Comparison of ENCODE assay signal across 8 cellular contexts in the genomic region with DNA sequence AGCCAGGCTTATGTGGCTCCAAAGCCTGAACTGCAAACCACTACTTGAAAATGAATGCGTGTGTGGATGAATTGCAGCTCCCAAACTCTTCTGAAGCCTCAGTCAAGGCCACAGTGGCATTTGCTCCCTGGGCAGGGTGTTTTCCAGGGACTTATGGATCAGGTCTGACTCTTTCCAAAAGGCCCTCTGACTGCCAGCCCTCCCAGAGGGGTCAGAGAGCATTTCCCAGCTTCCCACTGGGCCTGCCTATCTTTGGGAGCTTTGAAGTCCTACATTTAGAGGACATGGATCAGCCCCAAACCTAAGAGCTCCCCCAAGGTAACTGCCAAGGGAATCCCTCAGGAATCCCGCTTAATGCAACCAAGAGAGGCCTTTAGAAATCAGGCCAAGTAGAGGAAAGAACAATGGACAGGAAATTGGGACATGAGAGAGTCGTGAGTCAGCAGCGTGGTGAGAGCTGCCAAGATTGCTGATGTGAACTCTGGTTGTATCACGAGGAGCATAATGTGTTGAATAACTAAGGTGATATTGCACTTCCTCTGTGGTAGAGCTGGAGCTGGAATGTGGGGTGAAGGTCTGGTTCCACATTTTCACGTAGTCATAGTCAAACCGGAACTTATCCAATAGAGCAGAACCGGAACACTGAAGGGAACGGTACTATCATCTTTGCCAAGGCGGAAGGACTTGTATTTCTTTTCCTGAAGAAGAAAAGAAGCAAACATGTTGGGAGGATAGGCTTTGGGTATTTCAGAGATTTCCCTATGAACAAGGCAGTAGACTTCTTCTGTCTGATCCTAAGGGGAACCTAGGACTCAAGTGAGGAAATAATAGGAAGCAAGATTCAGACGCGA.
DNase-seq lines count a peak whose midpoint lies in the region; ATAC-seq and TF ChIP-seq lines count a peak whose summit lies in the region.

No MANE protein-coding gene starts in this region.

- H3K27me3 ChIP-seq in BJ (ENCODE audit: control insufficient read depth, insufficient read depth, low read length), result no peaks in the 10 kb centered on the region

- no peak overlapping the region for H3K4me3 ChIP-seq in BJ (ENCODE audit: low read depth, low read length)
- H3K4me3 ChIP-seq in fibroblast of pulmonary artery (replicated peaks; ENCODE audit: low read depth, low read length), result no peak overlapping the region

- CTCF ChIA-PET in BJ (lab: Yijun Ruan, JAX), result interaction anchor here (0.7 to 0.8 kb wide), 2 partner anchors 23 to 209 kb away, joined by 3 to 4 read pairs; no protein-coding TSS in a partner anchor

- ATAC-seq in omental fat pad (ENCODE audit: low FRiP score), result peak; percentile 63
- no peak for ATAC-seq in stimulated activated naive CD8-positive, alpha-beta T cell treated with anti-CD3 and anti-CD28 coated beads, Interleukin-15, amount 100 ng/mL, for 72 hours
- no peak for ATAC-seq in GM21723 (IDR thresholded peaks at IDR 0.05; ENCODE audit: unreplicated experiment)

- no peak for TF ChIP-seq CTCF in BJ (IDR thresholded peaks at IDR 0.05; ENCODE audit: insufficient read depth, low read depth, low read length)
- no peak for TF ChIP-seq CTCF in fibroblast of pulmonary artery (IDR thresholded peaks at IDR 0.05; ENCODE audit: low read length, missing control alignments)
- no peak for TF ChIP-seq CTCF in omental fat pad (IDR thresholded peaks at IDR 0.05)
- no peak for TF ChIP-seq CTCF in nephron progenitor cell (IDR thresholded peaks at IDR 0.05)

- no peak overlapping the region for H3K4me3 Mint-ChIP-seq in stimulated activated naive CD8-positive, alpha-beta T cell treated with anti-CD3 and anti-CD28 coated beads, Interleukin-15, amount 100 ng/mL, for 72 hours
- H3K4me3 Mint-ChIP-seq in nephron progenitor cell, result no peak overlapping the region

- H3K36me3 Mint-ChIP-seq in nephron progenitor cell (ENCODE audit: low read depth), result peaks cover 4% of the 10 kb centered on the region

- H3K27me3 Mint-ChIP-seq in stimulated activated naive CD8-positive, alpha-beta T cell treated with anti-CD3 and anti-CD28 coated beads, Interleukin-15, amount 100 ng/mL, for 72 hours, result no peaks in the 10 kb centered on the region
- H3K27me3 Mint-ChIP-seq in nephron progenitor cell (ENCODE audit: low read depth, poor library complexity), result peaks cover 11% of the 10 kb centered on the region

- H3K36me3 ChIP-seq in BJ (ENCODE audit: control insufficient read depth, insufficient read depth, low read length), result no peaks in the 10 kb centered on the region

- H3K27ac Mint-ChIP-seq in stimulated activated naive CD8-positive, alpha-beta T cell treated with anti-CD3 and anti-CD28 coated beads, Interleukin-15, amount 100 ng/mL, for 72 hours, result peak overlapping the region in 1 of 2 donors; percentile 49
- no peak overlapping the region for H3K27ac Mint-ChIP-seq in nephron progenitor cell

- DNase-seq in BJ (ENCODE audit: low read depth) (peak; percentile 81), HS-27A (ENCODE audit: low read depth) (peak; percentile 87), SKM-1 (lab: John Stamatoyannopoulos, UW; ENCODE audit: unreplicated experiment) (peak; percentile 96), fibroblast of pulmonary artery (ENCODE audit: low read depth) (peak; percentile 100), omental fat pad (ENCODE audit: low spot score) (peak; percentile 50), nephron progenitor cell (no peak)
- DNase-seq in stimulated activated naive CD8-positive, alpha-beta T cell treated with anti-CD3 and anti-CD28 coated beads, Interleukin-15, amount 100 ng/mL, for 72 hours, result no peak

- POLR2A ChIA-PET in BJ (lab: Charles Lee), result no interaction called here

- no peaks in the 10 kb centered on the region for H3K9me3 Mint-ChIP-seq in stimulated activated naive CD8-positive, alpha-beta T cell treated with anti-CD3 and anti-CD28 coated beads, Interleukin-15, amount 100 ng/mL, for 72 hours
- peaks cover 7% of the 10 kb centered on the region for H3K9me3 Mint-ChIP-seq in nephron progenitor cell

- peaks cover 51% of the 10 kb centered on the region for H3K4me1 Mint-ChIP-seq in stimulated activated naive CD8-positive, alpha-beta T cell treated with anti-CD3 and anti-CD28 coated beads, Interleukin-15, amount 100 ng/mL, for 72 hours
- H3K4me1 Mint-ChIP-seq in nephron progenitor cell, result peaks cover 63% of the 10 kb centered on the region

Comparison
In these comparisons a context has a peak if more than half of its experiments do, and no peak if none do; other contexts are left out.
1. DNase-seq: peak in BJ (single experiment), HS-27A (single experiment), SKM-1 (single experiment), fibroblast of pulmonary artery (single experiment) and omental fat pad (single experiment); none in stimulated activated naive CD8-positive, alpha-beta T cell treated with anti-CD3 and anti-CD28 coated beads, Interleukin-15, amount 100 ng/mL, for 72 hours (0 of 2) and nephron progenitor cell (single experiment).